13 cellular contexts compared by ENCODE assay signal in genomic region chr7:148800677-148801076, GRCh38.
"Had no signal": no experiment of that assay in that cellular context is flagged by ENCODE, and none has a peak within 500 bp of the region (broad histone marks: within the 10 kb centered on the region; RNA-seq: fewer than 3 reads in every experiment).

No MANE protein-coding gene starts in this region.

- H3K4me3 Mint-ChIP-seq: activated T-helper 1 cell treated with anti-CD3 and anti-CD28 coated beads, Interleukin-12 subunit alpha, Interleukin-12 subunit beta, Interleukin-2, Interleukin-4 antibody, amounts not matched to agents 30 ng/mL and 10 ng/mL and 1 ng/mL, durations not matched to agents 14 hours and 24 hours and 36 hours; brain; natural killer cell treated with Interleukin-12 subunit alpha and Interleukin-12 subunit beta and Interleukin-15 and Interleukin-18, amount 100 ng/mL, for 72 hours; T-helper 2 cell treated with Interferon-gamma antibody and Interleukin-4, amounts not matched to agents 5 μg/mL and 100 μg/mL, for 36 hours had no signal

- H3K4me3 ChIP-seq: colonic mucosa, heart right ventricle, tibial artery had no signal

- H3K9me3 Mint-ChIP-seq: activated T-helper 1 cell treated with anti-CD3 and anti-CD28 coated beads, Interleukin-12 subunit alpha, Interleukin-12 subunit beta, Interleukin-2, Interleukin-4 antibody, amounts not matched to agents 30 ng/mL and 10 ng/mL and 1 ng/mL, durations not matched to agents 14 hours and 24 hours and 36 hours; natural killer cell treated with Interleukin-12 subunit alpha and Interleukin-12 subunit beta and Interleukin-15 and Interleukin-18, amount 100 ng/mL, for 72 hours; T-helper 2 cell treated with Interferon-gamma antibody and Interleukin-4, amounts not matched to agents 5 μg/mL and 100 μg/mL, for 36 hours had no signal

- H3K27ac Mint-ChIP-seq: activated T-helper 1 cell treated with anti-CD3 and anti-CD28 coated beads, Interleukin-12 subunit alpha, Interleukin-12 subunit beta, Interleukin-2, Interleukin-4 antibody, amounts not matched to agents 30 ng/mL and 10 ng/mL and 1 ng/mL, durations not matched to agents 14 hours and 24 hours and 36 hours had no signal

- H3K27me3 Mint-ChIP-seq: brain; natural killer cell treated with Interleukin-12 subunit alpha and Interleukin-12 subunit beta and Interleukin-15 and Interleukin-18, amount 100 ng/mL, for 72 hours had no signal

- H3K4me1 Mint-ChIP-seq: brain had no signal

- ATAC-seq: activated CD4-positive, CD25-positive, alpha-beta regulatory T cell treated with anti-CD3 and anti-CD28 coated beads, Interleukin-2, amount 50 U/mL, for 24 hours; esophagus mucosa; natural killer cell treated with Interleukin-12 subunit alpha and Interleukin-12 subunit beta and Interleukin-15 and Interleukin-18, amount 100 ng/mL, for 72 hours; stimulated activated naive CD8-positive, alpha-beta T cell treated with anti-CD3 and anti-CD28 coated beads, Interleukin-15, Interleukin-2, amounts not matched to agents 100 U/mL and 50 U/mL, for 24 hours had no signal

- H3K9me3 ChIP-seq: colonic mucosa, heart right ventricle, tibial artery had no signal

- H3K27ac ChIP-seq: colonic mucosa, heart right ventricle, tibial artery had no signal

- H3K4me1 ChIP-seq: colonic mucosa, heart right ventricle, tibial artery had no signal

- H3K27me3 ChIP-seq: colonic mucosa, heart right ventricle, tibial artery had no signal

- DNase-seq: anterior cingulate cortex; colonic mucosa; heart right ventricle; occipital lobe; stimulated activated CD4-positive, alpha-beta T cell treated with anti-CD3 and anti-CD28 coated beads, Interleukin-2, amount 100 ng/mL, for 24 hours; stimulated activated naive CD8-positive, alpha-beta T cell treated with anti-CD3 and anti-CD28 coated beads, Interleukin-15, Interleukin-2, amounts not matched to agents 100 U/mL and 50 U/mL, for 24 hours; tibial artery had no signal
